In the genomic region with DNA sequence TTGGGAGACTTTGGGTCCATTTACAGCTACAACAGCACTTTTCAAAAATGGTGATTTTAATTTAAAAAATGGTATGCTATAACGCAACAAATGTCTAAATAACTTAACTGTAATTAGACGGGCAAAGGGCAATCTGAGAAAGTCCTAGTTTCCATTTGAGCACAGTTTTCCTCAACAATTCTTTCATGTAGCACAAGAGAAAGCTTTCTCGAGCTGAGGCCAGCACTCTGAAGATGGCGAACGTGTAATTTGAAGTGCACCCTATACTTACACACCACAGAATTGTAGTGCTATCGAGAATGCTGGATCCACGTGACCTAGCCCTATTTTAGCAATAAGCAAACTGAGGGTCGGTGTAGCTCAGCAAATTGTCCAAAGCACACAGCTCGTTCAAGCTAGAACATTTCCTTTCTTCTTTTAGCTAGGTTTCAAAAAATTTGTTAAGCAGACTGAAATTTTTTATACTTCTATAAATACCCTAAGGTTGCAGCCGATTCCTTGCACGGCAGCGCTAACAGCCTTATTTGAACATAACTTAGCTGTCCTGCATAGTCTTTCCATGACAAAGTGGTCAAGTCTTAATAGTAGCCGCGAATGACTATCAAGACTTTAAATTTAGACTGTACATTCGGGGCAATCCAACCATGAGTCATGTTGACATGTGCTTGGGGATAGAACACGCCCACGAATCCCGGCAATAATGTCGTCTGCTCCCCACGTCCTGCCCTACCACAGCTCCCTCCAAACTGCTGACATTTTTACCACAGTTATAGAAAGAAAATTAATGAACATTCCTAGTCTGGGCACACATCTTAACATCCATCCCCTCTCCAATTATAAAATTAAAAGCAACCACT, we compare ENCODE assay signal across 8 cellular contexts. TPM values are rescaled to one million over a fixed set of nuclear protein-coding genes. Genes with fewer than 3 reads are reported as not detected.
DNase-seq lines count a peak whose midpoint lies in the region; ATAC-seq and TF ChIP-seq lines count a peak whose summit lies in the region.

No MANE protein-coding gene starts in this region.

- no peak for TF ChIP-seq CTCF in ascending aorta (IDR thresholded peaks at IDR 0.05)

- H3K4me3 Mint-ChIP-seq in activated naive CD4-positive, alpha-beta T cell treated with anti-CD3 and anti-CD28 coated beads for 36 hours, result no peak overlapping the region
- peak overlapping the region in 3 of 5 donors; percentile 2 to 60 (median 55) for H3K4me3 Mint-ChIP-seq in immature natural killer cell

- H3K36me3 Mint-ChIP-seq in activated naive CD4-positive, alpha-beta T cell treated with anti-CD3 and anti-CD28 coated beads for 36 hours (ENCODE audit: low read depth), result peaks cover 43% of the 10 kb centered on the region
- peaks cover 33 to 51% (median 44%) of the 10 kb centered on the region in 3 donors for H3K36me3 Mint-ChIP-seq in immature natural killer cell

- no peak for ATAC-seq in GM19467 (IDR thresholded peaks at IDR 0.05; ENCODE audit: unreplicated experiment)
- ATAC-seq in HG02759 (IDR thresholded peaks at IDR 0.05; ENCODE audit: unreplicated experiment), result no peak

- H3K4me1 ChIP-seq in ascending aorta, result peaks cover 21 to 45% of the 10 kb centered on the region in 2 donors

- intact Hi-C loops in activated naive CD4-positive, alpha-beta T cell treated with anti-CD3 and anti-CD28 coated beads for 36 hours (cut with micrococcal nuclease), result no loop called here
- intact Hi-C loops in ascending aorta (cut with DNase I), result loop anchor here (2.0 to 5.0 kb wide), 5 partner anchors 20 to 887 kb away; no protein-coding TSS in a partner anchor

- CTCF ChIA-PET in activated naive CD4-positive, alpha-beta T cell treated with anti-CD3 and anti-CD28 coated beads for 36 hours (lab: Charles Lee), result interaction anchor here (1.1 to 1.6 kb wide), 2 partner anchors 18 to 577 kb away, joined by 3 to 6 read pairs; no protein-coding TSS in a partner anchor

- H3K27ac Mint-ChIP-seq in activated naive CD4-positive, alpha-beta T cell treated with anti-CD3 and anti-CD28 coated beads for 36 hours, result peak overlapping the region; percentile 90
- H3K27ac Mint-ChIP-seq in immature natural killer cell, result peak overlapping the region; percentile 64 to 98 (median 89)

- peaks cover 32 to 40% of the 10 kb centered on the region in 2 donors for H3K36me3 ChIP-seq in ascending aorta

- no peak for DNase-seq in activated naive CD4-positive, alpha-beta T cell treated with anti-CD3 and anti-CD28 coated beads for 36 hours
- no peak for DNase-seq in activated naive CD4-positive, alpha-beta T cell treated with anti-CD3 and anti-CD28 coated beads, Interleukin-2, amount 50 U/mL, for 16 hours
- DNase-seq in ascending aorta (ENCODE audit: low spot score in 2 of 2) (peak; percentile 58 to 87), immature natural killer cell (peak in 1 of 3 donors; percentile 14), stromal cell of bone marrow (ENCODE audit: low read depth) (peak; percentile 90), C1 segment of cervical spinal cord (lab: John Stamatoyannopoulos, UW) (no peak)

- no peaks in the 10 kb centered on the region for H3K9me3 ChIP-seq in ascending aorta

- peak overlapping the region; percentile 92 to 97 for H3K27ac ChIP-seq in ascending aorta

- H3K4me3 ChIP-seq in ascending aorta, result peak overlapping the region in 1 of 2 donors; percentile 79

- no peaks in the 10 kb centered on the region for H3K27me3 Mint-ChIP-seq in activated naive CD4-positive, alpha-beta T cell treated with anti-CD3 and anti-CD28 coated beads for 36 hours (ENCODE audit: low read depth)
- peaks cover 7 to 44% (median 28%) of the 10 kb centered on the region in 3 donors for H3K27me3 Mint-ChIP-seq in immature natural killer cell (ENCODE audit: low read depth in 3 of 3)

- peaks cover 46% of the 10 kb centered on the region for H3K4me1 Mint-ChIP-seq in activated naive CD4-positive, alpha-beta T cell treated with anti-CD3 and anti-CD28 coated beads for 36 hours (ENCODE audit: low read depth)
- H3K4me1 Mint-ChIP-seq in immature natural killer cell, result peaks cover 60 to 63% of the 10 kb centered on the region in 2 donors

- H3K9me3 Mint-ChIP-seq in activated naive CD4-positive, alpha-beta T cell treated with anti-CD3 and anti-CD28 coated beads for 36 hours, result no peaks in the 10 kb centered on the region
- no peaks in the 10 kb centered on the region for H3K9me3 Mint-ChIP-seq in immature natural killer cell

- no peaks in the 10 kb centered on the region for H3K27me3 ChIP-seq in ascending aorta

RNA-seq across cellular contexts. Expression of a gene that starts 10.0 kb away (rescaled TPM):
- 10 to 100 TPM; 78.9 to 82.1 TPM for total RNA-seq in activated naive CD4-positive, alpha-beta T cell treated with anti-CD3 and anti-CD28 coated beads for 36 hours
- 144 TPM for total RNA-seq in ascending aorta
- polyA plus RNA-seq in immature natural killer cell, result 100 to 1,000 TPM; 343 to 423 (median 353) TPM

Comparison
In these comparisons a context has a peak if more than half of its experiments do, and no peak if none do; other contexts are left out.
1. DNase-seq: peak in ascending aorta (2 of 2) and stromal cell of bone marrow (single experiment); none in activated naive CD4-positive, alpha-beta T cell treated with anti-CD3 and anti-CD28 coated beads for 36 hours (single experiment), activated naive CD4-positive, alpha-beta T cell treated with anti-CD3 and anti-CD28 coated beads, Interleukin-2, amount 50 U/mL, for 16 hours (single experiment) and C1 segment of cervical spinal cord (0 of 14).